ENCODE assay signal across 20 cellular contexts in the genomic region with DNA sequence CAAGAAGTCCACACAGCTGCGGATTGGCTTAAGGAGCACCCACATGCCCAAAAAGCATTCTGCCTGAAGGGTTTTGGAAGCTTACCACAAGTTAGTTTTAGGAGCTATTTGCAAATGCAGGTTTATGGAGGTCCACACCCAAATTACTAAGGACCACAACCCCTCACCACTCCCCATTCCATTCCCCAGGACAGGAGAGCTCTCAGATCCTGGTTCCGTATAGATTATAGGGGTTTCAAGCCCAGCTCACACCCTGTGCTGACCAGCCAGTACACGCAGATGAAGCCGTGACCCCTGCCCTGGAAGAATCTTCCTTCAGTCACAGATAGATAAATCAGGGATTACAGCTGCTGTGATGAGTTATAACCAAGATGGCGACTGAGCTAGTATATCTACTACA. TPM values are rescaled to one million over a fixed set of nuclear protein-coding genes. Genes with fewer than 3 reads are reported as not detected.
DNase-seq lines count a peak whose midpoint lies in the region; ATAC-seq, FAIRE-seq and TF ChIP-seq lines count a peak whose summit lies in the region.
"Had no signal": no experiment of that assay in that cellular context is flagged by ENCODE, and none has a peak within 500 bp of the region (broad histone marks: within the 10 kb centered on the region; RNA-seq: fewer than 3 reads in every experiment).

No MANE protein-coding gene starts in this region.

- no peaks in the 10 kb centered on the region for H3F3A ChIP-seq in PC-3 (ENCODE audit: low read length, unreplicated experiment)

- no peak for FAIRE-seq in K562 (lab: Jason Lieb, UNC)
- FAIRE-seq: A549, D721Med, G401.6, GM12891 had no signal

- in situ Hi-C loops in K562 (cut with MboI): no loop called here

- H3K9ac ChIP-seq in PC-3 (ENCODE audit: low read length): no peak overlapping the region
- no peak overlapping the region for H3K9ac ChIP-seq in K562 (ENCODE audit: insufficient read depth in 1 of 2, low read depth in 2 of 2, low read length in 2 of 2)
- H3K9ac ChIP-seq: BLaER1 treated with 17β-estradiol and CSF1 and Interleukin-3, amounts not matched to agents 10 nM and 100 nM had no signal

- WGBS in K562 (ENCODE audit: insufficient coverage, low coverage, missing lambda C conversion rate): 10% methylated on average over 5 of the region's 5 CpGs

- no peak for TF ChIP-seq POLR2A in K562 (conservative IDR thresholded peaks at IDR 0.05)

- no peaks in the 10 kb centered on the region for H3K79me2 ChIP-seq in PC-3 (ENCODE audit: low read length)
- no peaks in the 10 kb centered on the region for H3K79me2 ChIP-seq in K562 (ENCODE audit: control insufficient read depth, insufficient read depth, low read length)

- intact Hi-C loops in PC-3 (cut with micrococcal nuclease) (no loop called here), K562 (cut with micrococcal nuclease) (no loop called here)

- TF ChIP-seq CTCF in PC-3 (conservative IDR thresholded peaks at IDR 0.05; ENCODE audit: low read depth, low read length) (no peak), K562 (IDR thresholded peaks at IDR 0.05 in 2 of 3, conservative IDR thresholded peaks at IDR 0.05 in 1 of 3; ENCODE audit: insufficient read depth in 2 of 3, low read depth in 1 of 3, low read length in 3 of 3) (no peak)

- TF ChIP-seq RAD21 in K562 (CRISPR knock-in tag; conservative IDR thresholded peaks at IDR 0.05 in 1 of 2, IDR thresholded peaks at IDR 0.05 in 1 of 2): no peak

- POLR2A ChIA-PET in PC-3 (lab: Charles Lee; ENCODE audit: unreplicated experiment): interaction anchor here (0.6 kb wide), 1 partner anchor 219 kb away, joined by 3 read pairs; no protein-coding TSS in a partner anchor
- POLR2A ChIA-PET in K562 (lab: Yijun Ruan, JAX): interaction anchor here (0.6 to 1.7 kb wide), 3 partner anchors 13 to 750 kb away, joined by 3 to 7 read pairs (median 4); no protein-coding TSS in a partner anchor

- no peak overlapping the region for H3K4me2 ChIP-seq in PC-3 (ENCODE audit: low read length)
- H3K4me2 ChIP-seq in K562 (ENCODE audit: insufficient read depth, low read length): no peak overlapping the region
- H3K4me2 ChIP-seq: A549 had no signal

- no peaks in the 10 kb centered on the region for H3K4me1 ChIP-seq in PC-3 (ENCODE audit: insufficient read depth, low read length)
- H3K4me1 ChIP-seq in K562 (replicated peaks in 1 of 2; ENCODE audit: control insufficient read depth in 2 of 2, insufficient read depth in 2 of 2, low read length in 2 of 2): peaks cover 0 to 7% of the 10 kb centered on the region in 2 experiments; a peak in 1 of 5 replicates
- H3K4me1 ChIP-seq: A549, Caco-2 had no signal

- H3K27ac ChIP-seq in PC-3 (ENCODE audit: low read length) (no peak overlapping the region), K562 (ENCODE audit: extremely low read depth, low read depth, low read length) (no peak overlapping the region)
- H3K27ac ChIP-seq: 22Rv1; A549; BLaER1 treated with 17β-estradiol and CSF1 and Interleukin-3, amounts not matched to agents 10 nM and 100 nM; C4-2B had no signal

- H3K9me1 ChIP-seq in K562 (ENCODE audit: control insufficient read depth, insufficient read depth, low read length): no peaks in the 10 kb centered on the region

- no peak for TF ChIP-seq EP300 in K562 (IDR thresholded peaks at IDR 0.05; ENCODE audit: low read length)

- H3K27me3 ChIP-seq in PC-3 (ENCODE audit: low read length) (no peaks in the 10 kb centered on the region), K562 (ENCODE audit: control insufficient read depth in 2 of 2, insufficient read depth in 2 of 2, low read length in 2 of 2) (peaks cover 34 to 61% of the 10 kb centered on the region in 2 experiments)
- H3K27me3 ChIP-seq: BLaER1 treated with 17β-estradiol and CSF1 and Interleukin-3, amounts not matched to agents 10 nM and 100 nM had no signal

- DNase-seq in PC-3 (no peak), K562 (ENCODE audit: extremely low read depth in 1 of 4, low spot score in 3 of 4) (no peak), mesenteric fat pad (ENCODE audit: low spot score) (peak; percentile 57), middle frontal gyrus (ENCODE audit: extremely low spot score, low spot score) (no peak), SHP77 treated with DMSO at 0.1 percent for 48 hours (lab: John Stamatoyannopoulos, UW) (no peak)
- DNase-seq: AML-193; Caco-2; Calu3; CD4-positive, alpha-beta T cell; CD8-positive, alpha-beta T cell; DMS79 treated with DMSO at 0.1 percent for 48 hours; GF-D8 had no signal

- ATAC-seq in PC-3: peak; percentile 37; the same call in 1 of the 2 replicates
- no peak for ATAC-seq in K562
- no peak for ATAC-seq in GM18511 (IDR thresholded peaks at IDR 0.05; ENCODE audit: unreplicated experiment)
- ATAC-seq: A549; CD8-positive, alpha-beta T cell had no signal

- no peaks in the 10 kb centered on the region for H3K9me2 ChIP-seq in PC-3 (replicated peaks; ENCODE audit: low read length)

- H3K9me3 ChIP-seq in PC-3 (ENCODE audit: low read length) (no peaks in the 10 kb centered on the region), K562 (replicated peaks; ENCODE audit: control insufficient read depth, insufficient read depth, low read depth, low read length) (no peaks in the 10 kb centered on the region)
- H3K9me3 ChIP-seq: A549, Caco-2 had no signal

- H4K20me1 ChIP-seq in PC-3 (ENCODE audit: low read length): no peaks in the 10 kb centered on the region
- H4K20me1 ChIP-seq in K562 (replicated peaks; ENCODE audit: control insufficient read depth, insufficient read depth, low read length): no peaks in the 10 kb centered on the region
- H4K20me1 ChIP-seq: BLaER1 treated with 17β-estradiol and CSF1 and Interleukin-3, amounts not matched to agents 10 nM and 100 nM had no signal

- H2AFZ ChIP-seq in PC-3 (ENCODE audit: low read length) (no peak overlapping the region), K562 (ENCODE audit: low read depth, low read length) (no peak overlapping the region)

- H3K36me3 ChIP-seq in PC-3 (ENCODE audit: low read depth, low read length) (no peaks in the 10 kb centered on the region), K562 (ENCODE audit: control insufficient read depth, insufficient read depth, low read length) (no peaks in the 10 kb centered on the region)
- H3K36me3 ChIP-seq: BLaER1 treated with 17β-estradiol and CSF1 and Interleukin-3, amounts not matched to agents 10 nM and 100 nM had no signal

- CTCF ChIA-PET in PC-3 (lab: Charles Lee) (interaction anchor here (1.1 kb wide), 1 partner anchor 73 kb away, joined by 4 read pairs; no protein-coding TSS in a partner anchor), K562 (lab: Yijun Ruan, JAX; ENCODE audit: low intra/inter-chr PET ratio) (no interaction called here)

- H3K4me3 ChIP-seq in PC-3 (ENCODE audit: low read length) (no peak overlapping the region), K562 (no peak overlapping the region)
- H3K4me3 ChIP-seq: A549; BLaER1 treated with 17β-estradiol and CSF1 and Interleukin-3, amounts not matched to agents 10 nM and 100 nM had no signal

- no TSS peak for BruUV-seq in PC-3 (replicated peaks; lab: Mats Ljungman, UMichigan)
- no TSS peak for BruUV-seq in K562 (replicated peaks; lab: Mats Ljungman, UMichigan)

TF ChIP-seq in K562, 482 proteins besides CTCF, POLR2A, EP300 and RAD21:
- no peak for TF ChIP-seq SMC3 (conservative IDR thresholded peaks at IDR 0.05; ENCODE audit: insufficient read depth, low read depth, low read length)
- no peak for TF ChIP-seq NR2C2 (CRISPR knock-in tag; IDR thresholded peaks at IDR 0.05)
- TF ChIP-seq NR2C2 (tag; IDR thresholded peaks at IDR 0.05): no peak
- peak; percentile 33 for TF ChIP-seq MEIS2 (IDR thresholded peaks at IDR 0.05; ENCODE audit: partially characterized antibody)
TF ChIP-seq in K562: peak in this region for 1.

RNA-seq across cellular contexts. Expression of a gene that starts 24.4 kb away (rescaled TPM):
- total RNA-seq in PC-3 (2014; rRNA removed) (46.2 and 59.8 TPM in 2 replicates), K562 (2014; rRNA removed) (0.08 TPM in 1 of 2 replicates, not detected in the other), K562 (2014; rRNA removed; fragmentation: Illumina TruSeq; extraction: Trizol) (not detected in 2 replicates), K562 (2015; rRNA removed; fragmentation: Illumina TruSeq; extraction: Trizol) (0.11 TPM in 1 of 2 replicates, not detected in the other), K562 (2021) (0.20 and 0.33 TPM in 2 replicates), mesenteric fat pad (133 TPM)
- total RNA-seq in K562 (2011; cell fraction: chromatin; rRNA removed; ENCODE audit: low replicate concordance): not detected in 2 replicates
- total RNA-seq in K562 (2011; cell fraction: nucleolus; rRNA removed): 0.17 TPM in 1 of 2 replicates, not detected in the other
- not detected in 2 replicates for total RNA-seq in K562 (2011; cell fraction: nucleoplasm; rRNA removed)
- polyA plus RNA-seq in K562 (2011; rRNA removed) (0.08 and 0.22 TPM in 2 replicates), K562 (2014; fragmentation: Illumina TruSeq; extraction: Trizol) (0.08 and 0.10 TPM in 2 replicates), K562 (2014; fragmentation: Nextera tagmentation; extraction: Ambion mirVana) (not detected), K562 (2014; rRNA removed) (0.09 and 0.12 TPM in 2 replicates)
- 0.24 TPM in 1 of 2 replicates, not detected in the other for polyA plus RNA-seq in K562 (2011; cell fraction: cytosol; rRNA removed)
- 0.31 TPM in 1 of 2 replicates, not detected in the other for polyA plus RNA-seq in K562 (2011; cell fraction: nucleus; rRNA removed)
- polyA plus RNA-seq in K562 (2012): 0.12 and 0.47 TPM in 2 replicates
- not detected in 2 replicates for polyA minus RNA-seq in K562 (2011; rRNA and poly(A)+ RNA removed)
- polyA minus RNA-seq in K562 (2011; cell fraction: cytosol; rRNA and poly(A)+ RNA removed): not detected in 2 replicates
- 0.27 TPM in 1 of 2 replicates, not detected in the other for polyA minus RNA-seq in K562 (2011; cell fraction: nucleus; rRNA and poly(A)+ RNA removed)

Comparison
In these comparisons a context has a peak if more than half of its experiments do, and no peak if none do; other contexts are left out.
1. RNA of a gene that starts 24.4 kb away (total RNA-seq): 133 TPM in mesenteric fat pad (single experiment) and 46.2 to 59.8 TPM in PC-3; 0.08 to 0.33 TPM in K562; every median in the first group is over 10 times any median in the second.